ENCODE assay signal across 15 cellular contexts in the genomic region with DNA sequence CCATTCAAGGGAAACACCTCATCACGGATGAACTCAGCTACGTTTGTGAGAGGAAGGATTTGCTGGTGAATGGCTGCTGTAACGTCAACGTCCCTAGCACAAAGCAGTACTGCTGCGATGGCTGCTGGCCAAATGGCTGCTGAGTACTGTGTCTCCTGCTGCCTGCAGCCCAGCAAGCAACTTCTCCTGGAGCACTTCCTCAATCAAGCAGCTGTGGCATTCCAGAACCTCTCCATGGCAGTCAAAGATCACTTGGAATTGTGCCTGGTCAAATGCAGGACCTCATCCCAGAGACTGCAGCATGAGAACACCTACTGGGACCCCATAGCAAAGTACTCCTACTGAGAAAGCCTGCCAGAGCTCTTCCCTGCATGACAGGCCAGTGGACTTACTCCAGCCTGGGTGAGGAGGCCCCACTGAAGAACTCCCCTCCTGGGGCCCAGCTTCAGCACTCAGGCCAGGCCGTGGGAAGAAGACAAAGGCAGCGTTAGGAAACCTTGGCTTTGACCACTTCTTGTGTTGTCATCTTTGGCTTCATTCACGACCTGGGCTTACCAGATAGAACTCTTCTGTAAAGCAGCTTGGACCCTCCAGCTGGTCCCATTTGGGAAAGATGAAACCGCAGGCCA.
DNase-seq lines count a peak whose midpoint lies in the region; ATAC-seq and TF ChIP-seq lines count a peak whose summit lies in the region.
"Had no signal": no experiment of that assay in that cellular context is flagged by ENCODE, and none has a peak within 500 bp of the region (broad histone marks: within the 10 kb centered on the region; RNA-seq: fewer than 3 reads in every experiment).

No MANE protein-coding gene starts in this region.

- WGBS in transverse colon (ENCODE audit: low coverage in 1 of 2), 2 donors, result 77% methylated on average over 9 of the region's 9 CpGs; no CpG with 5 or more reads in 1 of the 2 donors
- WGBS in spleen, 5 donors, result 73 to 96% (median 81%) methylated on average over 5 to 9 of the region's 9 CpGs

- no peak for TF ChIP-seq POLR2A in transverse colon (IDR thresholded peaks at IDR 0.05)
- TF ChIP-seq POLR2A in spleen (IDR thresholded peaks at IDR 0.05), result no peak

- no peaks in the 10 kb centered on the region for H3K4me1 ChIP-seq in transverse colon
- H3K4me1 ChIP-seq in spleen, result no peaks in the 10 kb centered on the region

- no peak for TF ChIP-seq EP300 in transverse colon (IDR thresholded peaks at IDR 0.05; ENCODE audit: low read depth)

- no peaks in the 10 kb centered on the region for H3K9me3 ChIP-seq in transverse colon
- H3K9me3 ChIP-seq in spleen, result peaks cover 0 to 9% (median 0%) of the 10 kb centered on the region in 8 donors

- H3K4me3 ChIP-seq in fibroblast of mammary gland (ENCODE audit: control insufficient read depth, low read depth, low read length), result no peak overlapping the region
- no peak overlapping the region for H3K4me3 ChIP-seq in transverse colon
- H3K4me3 ChIP-seq in spleen, result no peak overlapping the region
- H3K4me3 ChIP-seq: K562 had no signal

- peak; percentile 60 for ATAC-seq in left colon
- no peak for ATAC-seq in HG02763 (IDR thresholded peaks at IDR 0.05; ENCODE audit: unreplicated experiment)
- ATAC-seq in HG02571 (IDR thresholded peaks at IDR 0.05; ENCODE audit: unreplicated experiment), result no peak
- ATAC-seq: K562, PC-3 had no signal

- intact Hi-C loops in left colon (cut with DNase I, micrococcal nuclease) (no loop called here), transverse colon (cut with DNase I; ENCODE audit: low total_unique reads) (no loop called here), spleen (cut with DNase I; ENCODE audit: low total_unique reads) (no loop called here)

- DNase-seq in NCI-H446 (lab: John Stamatoyannopoulos, UW) (peak; percentile 20 to 64), fibroblast of mammary gland (ENCODE audit: low read depth) (peak; percentile 3), left colon (peak in 1 of 2 donors; percentile 16), transverse colon (peak; percentile 12), spleen (no peak)
- DNase-seq: DMS 273 treated with DMSO at 0.1 percent for 48 hours, NCI-H1930, NCI-H2171, NCI-H774, PC-3 had no signal

- TF ChIP-seq CTCF in fibroblast of mammary gland (conservative IDR thresholded peaks at IDR 0.05; ENCODE audit: control insufficient read depth, insufficient read depth, low read depth, low read length) (no peak), transverse colon (IDR thresholded peaks at IDR 0.05) (no peak), spleen (IDR thresholded peaks at IDR 0.05 in 8 of 11, conservative IDR thresholded peaks at IDR 0.05 in 3 of 11) (no peak)

- in situ Hi-C loops in transverse colon (cut with MboI; ENCODE audit: low pct_ligation_motif_present in 1 of 4, low pct_unique_long_range_greater_than_20kb in 1 of 4, low sequenced_read_pairs in 3 of 4), result no loop called here

- no peak overlapping the region for H3K27ac ChIP-seq in transverse colon
- H3K27ac ChIP-seq in spleen, result no peak overlapping the region
- H3K27ac ChIP-seq: C4-2B, RWPE1 had no signal

- H3K27me3 ChIP-seq in transverse colon (no peaks in the 10 kb centered on the region), spleen (replicated peaks in 1 of 7) (no peaks in the 10 kb centered on the region)

- H3K36me3 ChIP-seq in transverse colon, result no peaks in the 10 kb centered on the region
- peaks cover 0 to 12% (median 2%) of the 10 kb centered on the region in 6 donors for H3K36me3 ChIP-seq in spleen
